In genomic region chr2:100752628-100753333, GRCh38 we compare ENCODE assay signal across 9 cellular contexts.
DNase-seq lines count a peak whose midpoint lies in the region; ATAC-seq, FAIRE-seq and TF ChIP-seq lines count a peak whose summit lies in the region.
"Had no signal": no experiment of that assay in that cellular context is flagged by ENCODE, and none has a peak within 500 bp of the region (broad histone marks: within the 10 kb centered on the region; RNA-seq: fewer than 3 reads in every experiment).

No MANE protein-coding gene starts in this region.

- BruUV-seq in IMR-90 (replicated peaks; lab: Mats Ljungman, UMichigan), result no TSS peak
- no TSS peak for BruUV-seq in K562 (replicated peaks; lab: Mats Ljungman, UMichigan)

- intact Hi-C loops in IMR-90 (cut with micrococcal nuclease) (no loop called here), K562 (cut with micrococcal nuclease) (no loop called here)

- H3K4me3 ChIP-seq in IMR-90 (ENCODE audit: insufficient read depth, low read depth, low read length) (no peak overlapping the region), K562 (no peak overlapping the region)

- H2AK5ac ChIP-seq in IMR-90 (ENCODE audit: low read depth, low read length), result peak overlapping the region; percentile 99

- H3K27me3 Mint-ChIP-seq in activated CD8-positive, alpha-beta T cell treated with anti-CD3 and anti-CD28 coated beads, Interleukin-2, amount 10 ng/mL, durations not matched to agents 7 days and 5 days (ENCODE audit: low read depth), result peaks cover 25% of the 10 kb centered on the region

- peak overlapping the region; percentile 81 for H2BK5ac ChIP-seq in IMR-90 (ENCODE audit: low read depth, low read length, poor library complexity, severe bottlenecking)

- peak overlapping the region; percentile 92 for H2BK120ac ChIP-seq in IMR-90 (ENCODE audit: low read depth, low read length)

- TF ChIP-seq CTCF in IMR-90 (conservative IDR thresholded peaks at IDR 0.05; ENCODE audit: low read depth, low read length) (no peak), K562 (IDR thresholded peaks at IDR 0.05 in 2 of 3, conservative IDR thresholded peaks at IDR 0.05 in 1 of 3; ENCODE audit: insufficient read depth in 2 of 3, low read depth in 1 of 3, low read length in 3 of 3) (no peak)

- H3K9me1 ChIP-seq in IMR-90 (ENCODE audit: insufficient read depth, low read length) (peaks cover 31% of the 10 kb centered on the region), K562 (ENCODE audit: control insufficient read depth, insufficient read depth, low read length) (no peaks in the 10 kb centered on the region)

- H3K9ac ChIP-seq in IMR-90 (ENCODE audit: low read depth, low read length), result no peak overlapping the region
- H3K9ac ChIP-seq in K562 (ENCODE audit: insufficient read depth in 1 of 2, low read depth in 2 of 2, low read length in 2 of 2), result no peak overlapping the region

- 0 out of 2 replicates have a peak overlapping the region, but pooled peaks have one; percentile 4 for H3K56ac ChIP-seq in IMR-90 (ENCODE audit: extremely low read depth, insufficient read depth, low read length)

- no peak overlapping the region for H2AFZ ChIP-seq in IMR-90 (replicated peaks; ENCODE audit: low read length, poor library complexity)
- H2AFZ ChIP-seq in K562 (ENCODE audit: low read depth, low read length), result no peak overlapping the region

- no peaks in the 10 kb centered on the region for H4K20me1 ChIP-seq in IMR-90 (ENCODE audit: insufficient read depth, low read length)
- no peaks in the 10 kb centered on the region for H4K20me1 ChIP-seq in K562 (replicated peaks; ENCODE audit: control insufficient read depth, insufficient read depth, low read length)

- H3K27ac ChIP-seq in IMR-90 (ENCODE audit: insufficient read depth, low read length), result peak overlapping the region; percentile 30; the same call in 1 of the 2 replicates
- H3K27ac ChIP-seq in K562 (ENCODE audit: extremely low read depth, low read depth, low read length), result no peak overlapping the region

- H2AK9ac ChIP-seq in IMR-90 (replicated peaks; ENCODE audit: low read depth, low read length, poor library complexity), result no peak overlapping the region

- H3K27me3 ChIP-seq in IMR-90 (ENCODE audit: control insufficient read depth, insufficient read depth, low read length), result no peaks in the 10 kb centered on the region
- peaks cover 3 to 6% of the 10 kb centered on the region in 2 experiments; a peak in 3 of 5 replicates for H3K27me3 ChIP-seq in K562 (ENCODE audit: control insufficient read depth in 2 of 2, insufficient read depth in 2 of 2, low read length in 2 of 2)

- no peak for FAIRE-seq in K562 (lab: Jason Lieb, UNC)

- peak overlapping the region; percentile 93 for H2BK15ac ChIP-seq in IMR-90 (ENCODE audit: low read depth, low read length)

- no peaks in the 10 kb centered on the region for H3K36me3 Mint-ChIP-seq in activated CD8-positive, alpha-beta T cell treated with anti-CD3 and anti-CD28 coated beads, Interleukin-2, amount 10 ng/mL, durations not matched to agents 7 days and 5 days (ENCODE audit: low read depth)

- peak overlapping the region; percentile 97 for H2BK20ac ChIP-seq in IMR-90 (ENCODE audit: low read depth, low read length)

- H3K14ac ChIP-seq in IMR-90 (replicated peaks; ENCODE audit: low read depth, low read length), result peak overlapping the region; percentile 92

- DNase-seq in ACHN, result peak; percentile 28
- DNase-seq in IMR-90, result peak; percentile 85
- DNase-seq in K562 (ENCODE audit: extremely low read depth in 1 of 4, low spot score in 3 of 4), result no peak
- DNase-seq in kidney glomerular epithelial cell (lab: John Stamatoyannopoulos, UW), result peak; percentile 65
- no peak for DNase-seq in activated CD8-positive, alpha-beta T cell treated with anti-CD3 and anti-CD28 coated beads, Interleukin-2, amount 10 ng/mL, durations not matched to agents 7 days and 5 days
- DNase-seq in hypothalamus (lab: John Stamatoyannopoulos, UW), result no peak
- no peak for DNase-seq in HuH-7 (ENCODE audit: low spot score)
- no peak for DNase-seq in D341Med (ENCODE audit: low spot score)
- DNase-seq: NCI-H187 had no signal

- in situ Hi-C loops in ACHN (cut with HindIII; ENCODE audit: low pct_ligation_motif_present, low pct_unique_long_range_greater_than_20kb, low sequenced_read_pairs) (no loop called here), IMR-90 (cut with MboI; ENCODE audit: low sequenced_read_pairs) (no loop called here), K562 (cut with MboI) (no loop called here)

- H4K8ac ChIP-seq in IMR-90 (ENCODE audit: low read depth in 2 of 2, low read length in 2 of 2), result peak overlapping the region; percentile 41 to 92

- dilution Hi-C loops in IMR-90 (cut with HindIII; ENCODE audit: low sequenced_read_pairs, unreplicated experiment), result no loop called here

- peak overlapping the region; percentile 91 for H4K91ac ChIP-seq in IMR-90 (ENCODE audit: insufficient read depth, low read depth, low read length)

- no peak for TF ChIP-seq POLR2A in IMR-90 (IDR thresholded peaks at IDR 0.05; ENCODE audit: low read depth, low read length)
- TF ChIP-seq POLR2A in K562 (conservative IDR thresholded peaks at IDR 0.05), result no peak

- H3K4me3 Mint-ChIP-seq in activated CD8-positive, alpha-beta T cell treated with anti-CD3 and anti-CD28 coated beads, Interleukin-2, amount 10 ng/mL, durations not matched to agents 7 days and 5 days, result no peak overlapping the region

- peak overlapping the region; percentile 11; the same call in 1 of the 2 replicates for H3K4me2 ChIP-seq in IMR-90 (ENCODE audit: low read depth, low read length)
- H3K4me2 ChIP-seq in K562 (ENCODE audit: insufficient read depth, low read length), result no peak overlapping the region

- peak; percentile 60 for ATAC-seq in IMR-90 (ENCODE audit: low read depth)
- no peak for ATAC-seq in K562
- ATAC-seq in activated CD8-positive, alpha-beta T cell treated with anti-CD3 and anti-CD28 coated beads, Interleukin-2, amount 10 ng/mL, durations not matched to agents 7 days and 5 days, result no peak

- H3K4me1 ChIP-seq in IMR-90 (ENCODE audit: control insufficient read depth, insufficient read depth, low read length) (peaks cover 30% of the 10 kb centered on the region), K562 (replicated peaks in 1 of 2; ENCODE audit: control insufficient read depth in 2 of 2, insufficient read depth in 2 of 2, low read length in 2 of 2) (no peaks in the 10 kb centered on the region)

- H3K9me3 Mint-ChIP-seq in activated CD8-positive, alpha-beta T cell treated with anti-CD3 and anti-CD28 coated beads, Interleukin-2, amount 10 ng/mL, durations not matched to agents 7 days and 5 days (ENCODE audit: insufficient read depth), result no peaks in the 10 kb centered on the region

- POLR2A ChIA-PET in IMR-90 (lab: Charles Lee; ENCODE audit: unreplicated experiment), result interaction anchor here (1.2 kb wide), 1 partner anchor 11 kb away, joined by 4 read pairs; no protein-coding TSS in a partner anchor
- POLR2A ChIA-PET in K562 (lab: Yijun Ruan, JAX), result no interaction called here
- POLR2A ChIA-PET in activated CD8-positive, alpha-beta T cell treated with anti-CD3 and anti-CD28 coated beads, Interleukin-2, amount 10 ng/mL, durations not matched to agents 7 days and 5 days (lab: Charles Lee), result no interaction called here

- peaks cover 0 to 4% of the 10 kb centered on the region in 2 experiments; a peak in 1 of 4 replicates for H3K79me1 ChIP-seq in IMR-90 (ENCODE audit: low read depth in 1 of 2, low read length in 2 of 2)

- H3K4ac ChIP-seq in IMR-90 (ENCODE audit: low read depth, low read length), result peak overlapping the region; percentile 89

- H3K36me3 ChIP-seq in IMR-90 (ENCODE audit: control insufficient read depth, insufficient read depth, low read length) (no peaks in the 10 kb centered on the region), K562 (ENCODE audit: control insufficient read depth, insufficient read depth, low read length) (no peaks in the 10 kb centered on the region)

- TF ChIP-seq RAD21 in IMR-90 (IDR thresholded peaks at IDR 0.05; ENCODE audit: low read length) (no peak), K562 (CRISPR knock-in tag; conservative IDR thresholded peaks at IDR 0.05 in 1 of 2, IDR thresholded peaks at IDR 0.05 in 1 of 2) (no peak)

- no peaks in the 10 kb centered on the region for H3K79me2 ChIP-seq in K562 (ENCODE audit: control insufficient read depth, insufficient read depth, low read length)

- H3K23ac ChIP-seq in IMR-90 (ENCODE audit: low read depth, low read length), result peak overlapping the region; percentile 85

- H4K5ac ChIP-seq in IMR-90 (ENCODE audit: low read depth, low read length), result peak overlapping the region; percentile 77; the same call in 1 of the 2 replicates

- H3K18ac ChIP-seq in IMR-90 (ENCODE audit: low read depth, low read length), result peak overlapping the region; percentile 88; the same call in 1 of the 2 replicates

- peaks cover 8% of the 10 kb centered on the region for H3K4me1 Mint-ChIP-seq in activated CD8-positive, alpha-beta T cell treated with anti-CD3 and anti-CD28 coated beads, Interleukin-2, amount 10 ng/mL, durations not matched to agents 7 days and 5 days (ENCODE audit: low read depth)

- no peak overlapping the region for H3K27ac Mint-ChIP-seq in activated CD8-positive, alpha-beta T cell treated with anti-CD3 and anti-CD28 coated beads, Interleukin-2, amount 10 ng/mL, durations not matched to agents 7 days and 5 days

- H3K9me3 ChIP-seq in IMR-90 (ENCODE audit: control insufficient read depth, insufficient read depth, low read length) (no peaks in the 10 kb centered on the region), K562 (replicated peaks; ENCODE audit: control insufficient read depth, insufficient read depth, low read depth, low read length) (no peaks in the 10 kb centered on the region)

- no peak for TF ChIP-seq EP300 in K562 (IDR thresholded peaks at IDR 0.05; ENCODE audit: low read length)

- CTCF ChIA-PET in IMR-90 (lab: Yijun Ruan, JAX) (no interaction called here), K562 (lab: Yijun Ruan, JAX; ENCODE audit: low intra/inter-chr PET ratio) (no interaction called here)
- CTCF ChIA-PET in activated CD8-positive, alpha-beta T cell treated with anti-CD3 and anti-CD28 coated beads, Interleukin-2, amount 10 ng/mL, durations not matched to agents 7 days and 5 days (lab: Charles Lee), result no interaction called here

- WGBS in IMR-90 (ENCODE audit: extremely low coverage in 2 of 2, insufficient read length in 1 of 2), 2 experiments, result no CpG with 5 or more reads among the region's 2 CpGs
- 0% methylated on average over 2 of the region's 2 CpGs for WGBS in K562 (ENCODE audit: insufficient coverage, low coverage, missing lambda C conversion rate)

TF ChIP-seq in IMR-90, 13 proteins besides CTCF, POLR2A, EP300 and RAD21 (continues in another document):
- TF ChIP-seq FOS (IDR thresholded peaks at IDR 0.05; ENCODE audit: low read depth, low read length) (peak; percentile 93), RFX5 (IDR thresholded peaks at IDR 0.05; ENCODE audit: low read depth, low read length) (no peak), RCOR1 (IDR thresholded peaks at IDR 0.05; ENCODE audit: insufficient replicate concordance, low read length) (peak; percentile 33)

TF ChIP-seq in K562, 482 proteins besides CTCF, POLR2A, EP300 and RAD21 (continues in another document):
- TF ChIP-seq ZNF76 (CRISPR knock-in tag; IDR thresholded peaks at IDR 0.05; ENCODE audit: borderline replicate concordance), result no peak
- TF ChIP-seq CEBPB (tag; IDR thresholded peaks at IDR 0.05), result peak; percentile 83

Comparison
In these comparisons a context has a peak if more than half of its experiments do, and no peak if none do; other contexts are left out.
1. DNase-seq: peak in ACHN (single experiment), IMR-90 (single experiment) and kidney glomerular epithelial cell (single experiment); none in K562 (0 of 4), activated CD8-positive, alpha-beta T cell treated with anti-CD3 and anti-CD28 coated beads, Interleukin-2, amount 10 ng/mL, durations not matched to agents 7 days and 5 days (single experiment), hypothalamus (0 of 51), HuH-7 (single experiment) and D341Med (single experiment).